1 cellular context compared by ENCODE assay signal in genomic region chr2:231685349-231686191, GRCh38.
TF ChIP-seq lines count a peak whose summit lies in the region.

No MANE protein-coding gene starts in this region.

TF ChIP-seq in H1, 55 proteins besides CTCF, POLR2A, EP300 and RAD21:
- TF ChIP-seq TBP (IDR thresholded peaks at IDR 0.05; ENCODE audit: low read depth, low read length) (peak; percentile 53; the same call in 1 of the 2 replicates), MAX (IDR thresholded peaks at IDR 0.05) (peak; percentile 24), ATF2 (IDR thresholded peaks at IDR 0.05; ENCODE audit: low read length) (no peak), JUND (IDR thresholded peaks at IDR 0.05; ENCODE audit: low read length) (no peak), TAF7 (optimal IDR thresholded peaks at IDR 0.05; ENCODE audit: borderline replicate concordance, low read depth, low read length) (peak; percentile 45), TCF12 (IDR thresholded peaks at IDR 0.05; ENCODE audit: low read depth, low read length) (no peak), ASH2L (IDR thresholded peaks at IDR 0.05; ENCODE audit: low read length) (no peak), SIN3A (conservative IDR thresholded peaks at IDR 0.05 in 1 of 2, IDR thresholded peaks at IDR 0.05 in 1 of 2; ENCODE audit: low read depth in 1 of 2, low read length in 2 of 2) (0 out of 4 replicates have a peak, but pooled peaks of 1 of the 2 experiments have one; percentile 30), TAF1 (IDR thresholded peaks at IDR 0.05; ENCODE audit: low read depth, low read length) (0 out of 2 replicates have a peak, but pooled peaks have one; percentile 34), TEAD4 (IDR thresholded peaks at IDR 0.05; ENCODE audit: low read depth, low read length) (peak; percentile 70)
